18 cellular contexts compared by ENCODE assay signal in the genomic region with DNA sequence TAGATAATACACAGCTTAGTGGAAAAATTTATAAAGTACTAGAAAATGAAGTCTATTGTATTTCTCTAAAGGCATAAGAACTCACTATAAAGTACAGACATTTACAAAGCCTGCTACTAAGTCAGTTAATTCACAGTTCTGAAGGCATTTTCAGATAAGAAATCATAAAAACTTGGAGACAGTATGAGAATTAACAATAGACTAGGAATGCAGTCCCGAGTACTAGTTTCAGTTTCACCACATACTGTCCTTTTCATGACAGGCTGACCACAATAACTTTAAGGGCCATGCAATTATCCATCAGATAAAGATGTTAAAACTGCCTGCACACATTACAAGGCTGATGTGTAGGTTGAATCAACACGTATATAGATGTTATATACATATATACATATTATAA.
DNase-seq lines count a peak whose midpoint lies in the region; ATAC-seq lines count a peak whose summit lies in the region.
"Had no signal": no experiment of that assay in that cellular context is flagged by ENCODE, and none has a peak within 500 bp of the region (broad histone marks: within the 10 kb centered on the region; RNA-seq: fewer than 3 reads in every experiment).

No MANE protein-coding gene starts in this region.

- H3K4me1 Mint-ChIP-seq in stimulated activated naive CD8-positive, alpha-beta T cell treated with anti-CD3 and anti-CD28 coated beads, Interleukin-15, amount 100 ng/mL, for 72 hours = no peaks in the 10 kb centered on the region
- H3K4me1 Mint-ChIP-seq: naive thymus-derived CD4-positive, alpha-beta T cell; stimulated activated effector memory CD8-positive, alpha-beta T cell treated with anti-CD3 and anti-CD28 coated beads, Interleukin-12 subunit alpha, Interleukin-12 subunit beta, amount 100 ng/mL, for 72 hours had no signal

- no peak overlapping the region for H3K4me3 Mint-ChIP-seq in stimulated activated naive CD8-positive, alpha-beta T cell treated with anti-CD3 and anti-CD28 coated beads, Interleukin-15, amount 100 ng/mL, for 72 hours
- H3K4me3 Mint-ChIP-seq: HFFc6; naive thymus-derived CD4-positive, alpha-beta T cell; stimulated activated effector memory CD8-positive, alpha-beta T cell treated with anti-CD3 and anti-CD28 coated beads, Interleukin-12 subunit alpha, Interleukin-12 subunit beta, amount 100 ng/mL, for 72 hours had no signal

- in situ Hi-C loops in ACHN (cut with HindIII; ENCODE audit: low pct_ligation_motif_present, low pct_unique_long_range_greater_than_20kb, low sequenced_read_pairs) = no loop called here

- peaks cover 0 to 10% of the 10 kb centered on the region in 2 donors for H3K9me3 Mint-ChIP-seq in stimulated activated naive CD8-positive, alpha-beta T cell treated with anti-CD3 and anti-CD28 coated beads, Interleukin-15, amount 100 ng/mL, for 72 hours

- DNase-seq in ACHN (peak; percentile 34), NCI-H226 (peak; percentile 7), astrocyte of the hippocampus (ENCODE audit: low read depth, low spot score) (peak; percentile 4), iris pigment epithelial cell (ENCODE audit: low read depth) (peak; percentile 69), SIG-M5 treated with dmso at 0.1 percent for 504 hours (lab: John Stamatoyannopoulos, UW; ENCODE audit: unreplicated experiment) (no peak)
- no peak for DNase-seq in stimulated activated naive CD8-positive, alpha-beta T cell treated with anti-CD3 and anti-CD28 coated beads, Interleukin-15, amount 100 ng/mL, for 72 hours
- no peak for DNase-seq in stimulated activated CD4-positive, alpha-beta T cell treated with anti-CD3 and anti-CD28 coated beads, Interleukin-4, amount 100 ng/mL, for 24 hours
- DNase-seq: activated naive CD4-positive, alpha-beta T cell treated with anti-CD3 and anti-CD28 coated beads, Interleukin-2, amount 50 U/mL, for 16 hours; aorta; foreskin keratinocyte; HFFc6; left lung; naive thymus-derived CD4-positive, alpha-beta T cell; NCI-H2171; WERI-Rb-1 had no signal

- H3K27ac Mint-ChIP-seq in stimulated activated naive CD8-positive, alpha-beta T cell treated with anti-CD3 and anti-CD28 coated beads, Interleukin-15, amount 100 ng/mL, for 72 hours = no peak overlapping the region
- H3K27ac Mint-ChIP-seq: HFFc6; naive thymus-derived CD4-positive, alpha-beta T cell; stimulated activated effector memory CD8-positive, alpha-beta T cell treated with anti-CD3 and anti-CD28 coated beads, Interleukin-12 subunit alpha, Interleukin-12 subunit beta, amount 100 ng/mL, for 72 hours had no signal

- ATAC-seq in HG02970 (IDR thresholded peaks at IDR 0.05; ENCODE audit: low FRiP score, unreplicated experiment) = no peak
- ATAC-seq in stimulated activated naive CD8-positive, alpha-beta T cell treated with anti-CD3 and anti-CD28 coated beads, Interleukin-15, amount 100 ng/mL, for 72 hours = no peak
- ATAC-seq: foreskin keratinocyte; K562; left lung; naive thymus-derived CD4-positive, alpha-beta T cell; stimulated activated effector memory CD8-positive, alpha-beta T cell treated with anti-CD3 and anti-CD28 coated beads, Interleukin-12 subunit alpha, Interleukin-12 subunit beta, amount 100 ng/mL, for 72 hours had no signal

- H3K27me3 Mint-ChIP-seq in stimulated activated naive CD8-positive, alpha-beta T cell treated with anti-CD3 and anti-CD28 coated beads, Interleukin-15, amount 100 ng/mL, for 72 hours = no peaks in the 10 kb centered on the region

Comparison
In these comparisons a context has a peak if more than half of its experiments do, and no peak if none do; other contexts are left out.
1. DNase-seq: peak in ACHN (single experiment), NCI-H226 (single experiment), astrocyte of the hippocampus (single experiment) and iris pigment epithelial cell (single experiment); none in SIG-M5 treated with dmso at 0.1 percent for 504 hours (single experiment), stimulated activated naive CD8-positive, alpha-beta T cell treated with anti-CD3 and anti-CD28 coated beads, Interleukin-15, amount 100 ng/mL, for 72 hours (0 of 2) and stimulated activated CD4-positive, alpha-beta T cell treated with anti-CD3 and anti-CD28 coated beads, Interleukin-4, amount 100 ng/mL, for 24 hours (single experiment).